8 cellular contexts compared by ENCODE assay signal in genomic region chr10:5317547-5318107, GRCh38. TPM values are rescaled to one million over a fixed set of nuclear protein-coding genes. Genes with fewer than 3 reads are reported as not detected.
DNase-seq lines count a peak whose midpoint lies in the region; ATAC-seq and TF ChIP-seq lines count a peak whose summit lies in the region.

No MANE protein-coding gene starts in this region.

- WGBS in SK-N-SH (ENCODE audit: low lambda C conversion rate) = 13% methylated on average over 9 of the region's 10 CpGs

- no peaks in the 10 kb centered on the region for H3K27me3 Mint-ChIP-seq in activated naive CD8-positive, alpha-beta T cell treated with anti-CD3 and anti-CD28 coated beads for 36 hours

- DNase-seq in SK-N-SH = no peak
- peak; percentile 79 for DNase-seq in activated naive CD8-positive, alpha-beta T cell treated with anti-CD3 and anti-CD28 coated beads for 36 hours
- DNase-seq in skeletal muscle cell (ENCODE audit: low read depth) = peak; percentile 70
- DNase-seq in NCI-H82 treated with DMSO at 0.1 percent for 48 hours (lab: John Stamatoyannopoulos, UW; ENCODE audit: unreplicated experiment) = no peak
- no peak for DNase-seq in posterior cingulate gyrus
- DNase-seq in colonic mucosa = no peak

- peak; percentile 78 for ATAC-seq in GM21825 (IDR thresholded peaks at IDR 0.05; ENCODE audit: unreplicated experiment)
- ATAC-seq in GM19328 (IDR thresholded peaks at IDR 0.05; ENCODE audit: unreplicated experiment) = no peak

- H3K4me3 ChIP-seq in SK-N-SH (ENCODE audit: low read depth in 2 of 2, low read length in 1 of 2) (no peak overlapping the region), skeletal muscle cell (ENCODE audit: low read depth, low read length) (no peak overlapping the region), colonic mucosa (no peak overlapping the region)

- peak in 1 of 2 experiments; percentile 27; a peak in 1 of 4 replicates for TF ChIP-seq EP300 in SK-N-SH (IDR thresholded peaks at IDR 0.05; ENCODE audit: borderline replicate concordance in 1 of 2, low read depth in 1 of 2, low read length in 1 of 2)

- peak overlapping the region; percentile 42 for H3K4me3 Mint-ChIP-seq in activated naive CD8-positive, alpha-beta T cell treated with anti-CD3 and anti-CD28 coated beads for 36 hours

- H3K4me1 ChIP-seq in SK-N-SH (ENCODE audit: control insufficient read depth in 1 of 2, insufficient read depth in 2 of 2, low read depth in 1 of 2, low read length in 1 of 2) (peaks cover 0 to 7% of the 10 kb centered on the region in 2 experiments; a peak in 1 of 4 replicates), colonic mucosa (no peaks in the 10 kb centered on the region)

- POLR2A ChIA-PET in SK-N-SH (lab: Yijun Ruan, JAX) = no interaction called here

- no peak for TF ChIP-seq RAD21 in SK-N-SH (IDR thresholded peaks at IDR 0.05; ENCODE audit: low read length)

- intact Hi-C loops in posterior cingulate gyrus (cut with DNase I) (no loop called here), colonic mucosa (cut with DNase I) (no loop called here)

- CTCF ChIA-PET in SK-N-SH (lab: Yijun Ruan, JAX) = no interaction called here

- H3K27ac ChIP-seq in SK-N-SH (ENCODE audit: low read depth in 2 of 2, low read length in 1 of 2) = no peak overlapping the region
- H3K27ac ChIP-seq in colonic mucosa = no peak overlapping the region

- H3K27me3 ChIP-seq in SK-N-SH (ENCODE audit: insufficient read depth) (no peaks in the 10 kb centered on the region; the same call in 1 of the 2 replicates), colonic mucosa (no peaks in the 10 kb centered on the region)

- no peak overlapping the region for H3K9ac ChIP-seq in SK-N-SH
- no peak overlapping the region for H3K9ac ChIP-seq in colonic mucosa (ENCODE audit: low read depth in 2 of 2, low read length in 2 of 2)

- peak overlapping the region; percentile 89 for H3K27ac Mint-ChIP-seq in activated naive CD8-positive, alpha-beta T cell treated with anti-CD3 and anti-CD28 coated beads for 36 hours

- peaks cover 7% of the 10 kb centered on the region for H3K36me3 Mint-ChIP-seq in activated naive CD8-positive, alpha-beta T cell treated with anti-CD3 and anti-CD28 coated beads for 36 hours

- TF ChIP-seq CTCF in SK-N-SH (IDR thresholded peaks at IDR 0.05) = no peak
- no peak for TF ChIP-seq CTCF in colonic mucosa (IDR thresholded peaks at IDR 0.05)

- peaks cover 5% of the 10 kb centered on the region for H3F3A ChIP-seq in SK-N-SH (replicated peaks; ENCODE audit: insufficient read depth)

- no peaks in the 10 kb centered on the region; the same call in 1 of the 2 replicates for H3K9me3 ChIP-seq in SK-N-SH
- no peaks in the 10 kb centered on the region for H3K9me3 ChIP-seq in colonic mucosa

- H3K4me2 ChIP-seq in SK-N-SH = 0 out of 2 replicates have a peak overlapping the region, but pooled peaks have one; percentile 20

- H3K9me2 ChIP-seq in SK-N-SH = no peaks in the 10 kb centered on the region

- no peaks in the 10 kb centered on the region for H3K36me3 ChIP-seq in SK-N-SH (replicated peaks in 1 of 2; ENCODE audit: control insufficient read depth in 1 of 2, insufficient read depth in 2 of 2, low read length in 1 of 2)
- H3K36me3 ChIP-seq in colonic mucosa = no peaks in the 10 kb centered on the region

- no peaks in the 10 kb centered on the region for H4K20me1 ChIP-seq in SK-N-SH (ENCODE audit: insufficient read depth)

- H3K79me2 ChIP-seq in SK-N-SH (ENCODE audit: insufficient read depth) = no peaks in the 10 kb centered on the region

- H3K9me3 Mint-ChIP-seq in activated naive CD8-positive, alpha-beta T cell treated with anti-CD3 and anti-CD28 coated beads for 36 hours = peaks cover 11% of the 10 kb centered on the region

- peaks cover 46% of the 10 kb centered on the region for H3K4me1 Mint-ChIP-seq in activated naive CD8-positive, alpha-beta T cell treated with anti-CD3 and anti-CD28 coated beads for 36 hours

- no peak overlapping the region for H2AFZ ChIP-seq in SK-N-SH (ENCODE audit: low read depth)

TF ChIP-seq in SK-N-SH, 30 proteins besides CTCF, POLR2A, EP300 and RAD21 (continues in another document):
- TF ChIP-seq FOXM1 (IDR thresholded peaks at IDR 0.05; ENCODE audit: low read depth) = no peak
- no peak for TF ChIP-seq RFX5 (IDR thresholded peaks at IDR 0.05; ENCODE audit: low read length)
- TF ChIP-seq REST (IDR thresholded peaks at IDR 0.05; ENCODE audit: low read depth, low read length) = no peak
- TF ChIP-seq GABPA (IDR thresholded peaks at IDR 0.05; ENCODE audit: low read depth) = no peak
- TF ChIP-seq TAF1 (IDR thresholded peaks at IDR 0.05; ENCODE audit: borderline replicate concordance, low read depth, low read length) = no peak
- no peak for TF ChIP-seq RXRA (IDR thresholded peaks at IDR 0.05; ENCODE audit: borderline replicate concordance, low read depth)
- TF ChIP-seq MXI1 (IDR thresholded peaks at IDR 0.05; ENCODE audit: low read depth, low read length) = no peak
- peak; percentile 56; the same call in 1 of the 2 replicates for TF ChIP-seq NFIC (IDR thresholded peaks at IDR 0.05; ENCODE audit: borderline replicate concordance)
- no peak for TF ChIP-seq SMC3 (IDR thresholded peaks at IDR 0.05; ENCODE audit: low read depth, low read length)
- peak; percentile 52; the same call in 1 of the 2 replicates for TF ChIP-seq FOSL2 (IDR thresholded peaks at IDR 0.05; ENCODE audit: borderline replicate concordance, low read depth)
- no peak for TF ChIP-seq USF2 (IDR thresholded peaks at IDR 0.05; ENCODE audit: borderline replicate concordance, low read depth, low read length)
- TF ChIP-seq MEF2A (IDR thresholded peaks at IDR 0.05; ENCODE audit: borderline replicate concordance, low read depth) = peak; percentile 20; the same call in 1 of the 2 replicates
- no peak for TF ChIP-seq ZBTB33 (IDR thresholded peaks at IDR 0.05; ENCODE audit: borderline replicate concordance, low read depth)
- no peak for TF ChIP-seq CHD2 (IDR thresholded peaks at IDR 0.05; ENCODE audit: low read length, partially characterized antibody)
- TF ChIP-seq PBX3 (IDR thresholded peaks at IDR 0.05) = peak; percentile 81
- peak; percentile 24 for TF ChIP-seq JUND (IDR thresholded peaks at IDR 0.05)

RNA-seq across cellular contexts. Expression of gene UCN3, which starts 47.1 kb away (rescaled TPM):
- not detected in 2 replicates for polyA plus RNA-seq in SK-N-SH (2012; rRNA removed)
- not detected in 2 replicates for polyA plus RNA-seq in SK-N-SH (2012; cell fraction: cytosol; rRNA removed)
- not detected in 2 replicates for polyA plus RNA-seq in SK-N-SH (2012; cell fraction: nucleus; rRNA removed)
- total RNA-seq in activated naive CD8-positive, alpha-beta T cell treated with anti-CD3 and anti-CD28 coated beads for 36 hours = not detected
- total RNA-seq in colonic mucosa = 1 to 10 TPM; 4.0 TPM

Comparison
In these comparisons a context has a peak if more than half of its experiments do, and no peak if none do; other contexts are left out.
1. DNase-seq: peak in activated naive CD8-positive, alpha-beta T cell treated with anti-CD3 and anti-CD28 coated beads for 36 hours (single experiment) and skeletal muscle cell (single experiment); none in SK-N-SH (single experiment), NCI-H82 treated with DMSO at 0.1 percent for 48 hours (single experiment), posterior cingulate gyrus (0 of 10) and colonic mucosa (single experiment).
2. RNA of gene UCN3, which starts 47.1 kb away (total RNA-seq): 4.0 TPM in colonic mucosa; not detected in activated naive CD8-positive, alpha-beta T cell treated with anti-CD3 and anti-CD28 coated beads for 36 hours; every median in the first group is over 4 times any median in the second.